ENCODE assay signal across 8 cellular contexts in the genomic region with DNA sequence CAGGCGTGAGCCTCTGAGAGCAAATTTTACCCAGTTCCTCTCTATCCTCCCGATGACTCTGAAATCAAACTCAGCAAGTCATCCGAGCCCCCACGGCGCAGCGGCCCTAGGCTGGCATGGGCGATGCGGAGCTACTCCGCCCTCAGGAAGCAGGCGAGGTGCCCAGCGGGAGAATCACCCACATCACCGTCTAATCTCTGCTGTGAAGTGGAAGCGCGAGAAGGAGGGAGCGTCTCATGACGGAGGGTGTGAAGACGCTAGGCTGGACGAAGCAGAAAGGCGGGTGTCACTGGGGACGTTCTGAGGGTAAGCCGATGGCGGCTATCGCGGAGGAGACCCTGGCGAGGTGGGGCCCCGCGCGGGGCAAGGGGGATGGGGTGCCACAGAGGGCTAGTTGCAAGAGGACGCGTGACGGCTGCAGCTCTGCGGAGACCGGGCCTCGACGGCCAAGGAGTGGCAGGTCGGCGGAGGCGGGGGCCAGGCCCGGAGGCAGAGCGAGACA. TPM values are rescaled to one million over a fixed set of nuclear protein-coding genes. Genes with fewer than 3 reads are reported as not detected.
DNase-seq lines count a peak whose midpoint lies in the region; ATAC-seq, FAIRE-seq and TF ChIP-seq lines count a peak whose summit lies in the region.

No MANE protein-coding gene starts in this region.

- peaks cover 0 to 28% (median 22%) of the 10 kb centered on the region in 4 donors for H3K4me1 ChIP-seq in sigmoid colon

- H3K36me3 ChIP-seq in sigmoid colon: no peaks in the 10 kb centered on the region

- TF ChIP-seq EP300 in sigmoid colon (IDR thresholded peaks at IDR 0.05): no peak

- H3K27me3 ChIP-seq in sigmoid colon: no peaks in the 10 kb centered on the region

- intact Hi-C loops in sigmoid colon (cut with DNase I): loop anchor here (1.0 to 2.0 kb wide), 4 partner anchors 19 to 106 kb away; no protein-coding TSS in a partner anchor

- H3K9me3 ChIP-seq in sigmoid colon: no peaks in the 10 kb centered on the region

- no peak for TF ChIP-seq POLR2A in sigmoid colon (IDR thresholded peaks at IDR 0.05)
- no peak for TF ChIP-seq POLR2A in GM12892 (IDR thresholded peaks at IDR 0.05; ENCODE audit: low read depth, low read length)

- 1% methylated on average over 40 of the region's 40 CpGs for WGBS in sigmoid colon, 2 donors

- peak overlapping the region; percentile 55 to 73 (median 62) for H3K4me3 ChIP-seq in sigmoid colon

- peak overlapping the region; percentile 62 for H3K27ac ChIP-seq in angular gyrus (ENCODE audit: low read depth, low read length)
- peak overlapping the region; percentile 70 to 77 (median 76) for H3K27ac ChIP-seq in sigmoid colon

- TF ChIP-seq CTCF in sigmoid colon (IDR thresholded peaks at IDR 0.05): no peak

- DNase-seq in NCI-H2081 (lab: John Stamatoyannopoulos, UW) (peak; percentile 40 to 59), NCI-H2081 treated with DMSO at 0.1 percent for 48 hours (lab: John Stamatoyannopoulos, UW) (no peak), NOMO-1 treated with DMSO at 0.1 percent for 48 hours (lab: John Stamatoyannopoulos, UW; ENCODE audit: unreplicated experiment) (peak; percentile 27), hepatic stellate cell (ENCODE audit: low spot score) (peak; percentile 55), sigmoid colon (peak; percentile 81), GM12892 (ENCODE audit: insufficient read length) (no peak)

- peak; percentile 1 for ATAC-seq in HG02571 (IDR thresholded peaks at IDR 0.05; ENCODE audit: unreplicated experiment)

- no peak for FAIRE-seq in GM12892 (lab: Jason Lieb, UNC)

RNA-seq across cellular contexts. Expression of a gene that starts 9.1 kb away (rescaled TPM):
- total RNA-seq in sigmoid colon: 100 to 1,000 TPM; 149 to 171 (median 163) TPM
- 100 to 1,000 TPM in 1 of 3 donors, 10 to 100 TPM in 2; 43.9 to 125 (median 64.3) TPM for polyA plus RNA-seq in sigmoid colon
- polyA plus RNA-seq in GM12892 (2012; ENCODE audit: missing spikeins): 116 TPM

RNA-seq across cellular contexts. Expression of a gene that starts 21.9 kb away (rescaled TPM):
- under 1 TPM in 1 of 4 donors, not detected in 3; 0.28 TPM for total RNA-seq in sigmoid colon
- under 1 TPM in 1 of 3 donors, not detected in 2; 0.07 TPM for polyA plus RNA-seq in sigmoid colon
- not detected for polyA plus RNA-seq in GM12892 (2012; ENCODE audit: missing spikeins)

RNA-seq across cellular contexts. Expression of a gene that starts 35.5 kb away (rescaled TPM):
- not detected for total RNA-seq in sigmoid colon
- polyA plus RNA-seq in sigmoid colon: under 1 TPM in 1 of 3 donors, not detected in 2; 0.06 TPM
- polyA plus RNA-seq in GM12892 (2012; ENCODE audit: missing spikeins): not detected

RNA-seq across cellular contexts. Expression of a gene that starts 42.0 kb away (rescaled TPM):
- total RNA-seq in sigmoid colon: 10 to 100 TPM in 3 of 4 donors, 1 to 10 TPM in 1; 7.9 to 54.6 (median 25.0) TPM
- 10 to 100 TPM; 12.0 to 39.2 (median 15.3) TPM for polyA plus RNA-seq in sigmoid colon
- 0.30 TPM for polyA plus RNA-seq in GM12892 (2012; ENCODE audit: missing spikeins)

RNA-seq across cellular contexts. Expression of a gene that starts 51.9 kb away (rescaled TPM):
- total RNA-seq in sigmoid colon: not detected
- under 1 TPM in 2 of 3 donors, not detected in 1; 0.13 to 0.46 TPM for polyA plus RNA-seq in sigmoid colon
- 0.25 TPM for polyA plus RNA-seq in GM12892 (2012; ENCODE audit: missing spikeins)

Comparison
In these comparisons a context has a peak if more than half of its experiments do, and no peak if none do; other contexts are left out.
1. DNase-seq: peak in NCI-H2081 (2 of 2), NOMO-1 treated with DMSO at 0.1 percent for 48 hours (single experiment), hepatic stellate cell (single experiment) and sigmoid colon (single experiment); none in NCI-H2081 treated with DMSO at 0.1 percent for 48 hours (single experiment) and GM12892 (single experiment).